In the genomic region with DNA sequence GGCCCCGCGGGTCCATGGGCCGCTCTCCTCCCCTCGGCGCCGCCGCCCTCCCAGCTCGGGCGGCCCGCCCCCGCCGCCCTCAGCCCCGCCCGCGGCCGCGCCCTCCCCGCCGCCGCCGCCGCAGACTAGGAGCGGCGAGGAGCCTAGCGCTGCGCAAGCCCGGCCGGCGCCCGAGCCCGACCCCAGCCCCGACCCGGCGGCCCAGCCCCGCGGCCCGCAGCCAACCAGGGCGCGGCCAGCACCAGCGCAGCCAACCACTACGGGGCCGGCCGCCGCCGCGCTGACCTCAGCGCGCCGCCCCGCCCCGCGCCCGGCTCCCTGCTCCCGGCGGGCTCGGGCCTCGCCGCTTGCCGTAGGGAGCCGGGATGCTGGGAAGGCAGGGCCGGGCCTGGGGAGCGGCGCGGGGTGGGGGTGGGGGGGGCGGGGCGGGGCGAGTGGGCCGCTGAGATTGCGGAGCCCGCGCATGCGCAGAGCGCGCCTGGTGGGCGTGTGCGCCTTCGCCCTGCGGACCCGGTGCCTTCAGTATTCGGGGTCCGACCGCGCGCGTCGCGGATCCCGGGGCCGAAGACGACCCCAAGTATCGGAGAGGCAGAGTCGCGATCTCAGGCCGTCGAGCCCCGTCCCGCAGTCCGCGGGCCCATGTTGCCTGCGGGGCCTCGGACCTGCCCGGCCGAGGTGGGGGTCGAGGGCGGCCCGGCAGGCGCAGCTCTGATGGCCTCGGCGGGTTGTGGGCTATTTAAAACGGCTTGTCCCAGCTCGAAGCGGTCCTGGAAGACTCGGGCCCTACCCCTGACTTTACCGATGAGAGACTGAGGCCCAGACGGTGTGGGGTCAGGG, we compare ENCODE assay signal across 1 cellular context.
TF ChIP-seq lines count a peak whose summit lies in the region.

A gene with protein sequence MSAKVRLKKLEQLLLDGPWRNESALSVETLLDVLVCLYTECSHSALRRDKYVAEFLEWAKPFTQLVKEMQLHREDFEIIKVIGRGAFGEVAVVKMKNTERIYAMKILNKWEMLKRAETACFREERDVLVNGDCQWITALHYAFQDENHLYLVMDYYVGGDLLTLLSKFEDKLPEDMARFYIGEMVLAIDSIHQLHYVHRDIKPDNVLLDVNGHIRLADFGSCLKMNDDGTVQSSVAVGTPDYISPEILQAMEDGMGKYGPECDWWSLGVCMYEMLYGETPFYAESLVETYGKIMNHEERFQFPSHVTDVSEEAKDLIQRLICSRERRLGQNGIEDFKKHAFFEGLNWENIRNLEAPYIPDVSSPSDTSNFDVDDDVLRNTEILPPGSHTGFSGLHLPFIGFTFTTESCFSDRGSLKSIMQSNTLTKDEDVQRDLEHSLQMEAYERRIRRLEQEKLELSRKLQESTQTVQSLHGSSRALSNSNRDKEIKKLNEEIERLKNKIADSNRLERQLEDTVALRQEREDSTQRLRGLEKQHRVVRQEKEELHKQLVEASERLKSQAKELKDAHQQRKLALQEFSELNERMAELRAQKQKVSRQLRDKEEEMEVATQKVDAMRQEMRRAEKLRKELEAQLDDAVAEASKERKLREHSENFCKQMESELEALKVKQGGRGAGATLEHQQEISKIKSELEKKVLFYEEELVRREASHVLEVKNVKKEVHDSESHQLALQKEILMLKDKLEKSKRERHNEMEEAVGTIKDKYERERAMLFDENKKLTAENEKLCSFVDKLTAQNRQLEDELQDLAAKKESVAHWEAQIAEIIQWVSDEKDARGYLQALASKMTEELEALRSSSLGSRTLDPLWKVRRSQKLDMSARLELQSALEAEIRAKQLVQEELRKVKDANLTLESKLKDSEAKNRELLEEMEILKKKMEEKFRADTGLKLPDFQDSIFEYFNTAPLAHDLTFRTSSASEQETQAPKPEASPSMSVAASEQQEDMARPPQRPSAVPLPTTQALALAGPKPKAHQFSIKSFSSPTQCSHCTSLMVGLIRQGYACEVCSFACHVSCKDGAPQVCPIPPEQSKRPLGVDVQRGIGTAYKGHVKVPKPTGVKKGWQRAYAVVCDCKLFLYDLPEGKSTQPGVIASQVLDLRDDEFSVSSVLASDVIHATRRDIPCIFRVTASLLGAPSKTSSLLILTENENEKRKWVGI (N-terminal part only) (minus strand): TSS at position 178 of the 837 bp plus-strand sequence. CDS start 376 bp downstream, outside the sequence.

TF ChIP-seq in HepG2, 621 proteins besides CTCF, POLR2A, EP300 and RAD21 (continued from another document and continues in another):
- 0 out of 2 replicates have a peak, but pooled peaks have one; percentile 36 for TF ChIP-seq KAT8 (CRISPR knock-in tag; IDR thresholded peaks at IDR 0.05)
- no peak for TF ChIP-seq CAMTA2 (CRISPR knock-in tag; IDR thresholded peaks at IDR 0.05; ENCODE audit: borderline replicate concordance)
- no peak for TF ChIP-seq FOXK2 (IDR thresholded peaks at IDR 0.05)
- TF ChIP-seq ISL2 (CRISPR knock-in tag; IDR thresholded peaks at IDR 0.05), result no peak
- TF ChIP-seq ZNF839 (CRISPR knock-in tag; IDR thresholded peaks at IDR 0.05; ENCODE audit: borderline replicate concordance), result 0 out of 2 replicates have a peak, but pooled peaks have one; percentile 53
- 0 out of 2 replicates have a peak, but pooled peaks have one; percentile 21 for TF ChIP-seq EEA1 (CRISPR knock-in tag; IDR thresholded peaks at IDR 0.05; ENCODE audit: borderline replicate concordance)
- TF ChIP-seq NFIC (IDR thresholded peaks at IDR 0.05; ENCODE audit: low read length), result no peak
- TF ChIP-seq, protein P1, sequence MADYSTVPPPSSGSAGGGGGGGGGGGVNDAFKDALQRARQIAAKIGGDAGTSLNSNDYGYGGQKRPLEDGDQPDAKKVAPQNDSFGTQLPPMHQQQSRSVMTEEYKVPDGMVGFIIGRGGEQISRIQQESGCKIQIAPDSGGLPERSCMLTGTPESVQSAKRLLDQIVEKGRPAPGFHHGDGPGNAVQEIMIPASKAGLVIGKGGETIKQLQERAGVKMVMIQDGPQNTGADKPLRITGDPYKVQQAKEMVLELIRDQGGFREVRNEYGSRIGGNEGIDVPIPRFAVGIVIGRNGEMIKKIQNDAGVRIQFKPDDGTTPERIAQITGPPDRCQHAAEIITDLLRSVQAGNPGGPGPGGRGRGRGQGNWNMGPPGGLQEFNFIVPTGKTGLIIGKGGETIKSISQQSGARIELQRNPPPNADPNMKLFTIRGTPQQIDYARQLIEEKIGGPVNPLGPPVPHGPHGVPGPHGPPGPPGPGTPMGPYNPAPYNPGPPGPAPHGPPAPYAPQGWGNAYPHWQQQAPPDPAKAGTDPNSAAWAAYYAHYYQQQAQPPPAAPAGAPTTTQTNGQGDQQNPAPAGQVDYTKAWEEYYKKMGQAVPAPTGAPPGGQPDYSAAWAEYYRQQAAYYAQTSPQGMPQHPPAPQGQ (CRISPR knock-in tag; IDR thresholded peaks at IDR 0.05; ENCODE audit: borderline replicate concordance), result no peak
- TF ChIP-seq SOX13 (IDR thresholded peaks at IDR 0.05), result no peak
- TF ChIP-seq SOX13 (CRISPR knock-in tag; conservative IDR thresholded peaks at IDR 0.05 in 1 of 2, IDR thresholded peaks at IDR 0.05 in 1 of 2), result no peak
- TF ChIP-seq MYC (CRISPR knock-in tag; IDR thresholded peaks at IDR 0.05; ENCODE audit: borderline replicate concordance), result peak; percentile 46; the same call in 1 of the 2 replicates
- TF ChIP-seq CCAR2 (optimal IDR thresholded peaks at IDR 0.05; ENCODE audit: low read depth, low read length), result no peak
- TF ChIP-seq, protein P2, sequence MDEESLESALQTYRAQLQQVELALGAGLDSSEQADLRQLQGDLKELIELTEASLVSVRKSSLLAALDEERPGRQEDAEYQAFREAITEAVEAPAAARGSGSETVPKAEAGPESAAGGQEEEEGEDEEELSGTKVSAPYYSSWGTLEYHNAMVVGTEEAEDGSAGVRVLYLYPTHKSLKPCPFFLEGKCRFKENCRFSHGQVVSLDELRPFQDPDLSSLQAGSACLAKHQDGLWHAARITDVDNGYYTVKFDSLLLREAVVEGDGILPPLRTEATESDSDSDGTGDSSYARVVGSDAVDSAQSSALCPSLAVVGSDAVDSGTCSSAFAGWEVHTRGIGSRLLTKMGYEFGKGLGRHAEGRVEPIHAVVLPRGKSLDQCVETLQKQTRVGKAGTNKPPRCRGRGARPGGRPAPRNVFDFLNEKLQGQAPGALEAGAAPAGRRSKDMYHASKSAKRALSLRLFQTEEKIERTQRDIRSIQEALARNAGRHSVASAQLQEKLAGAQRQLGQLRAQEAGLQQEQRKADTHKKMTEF (CRISPR knock-in tag; IDR thresholded peaks at IDR 0.05), result no peak; the same call in 1 of the 2 replicates
- TF ChIP-seq ZNF253 (CRISPR knock-in tag; IDR thresholded peaks at IDR 0.05; ENCODE audit: borderline replicate concordance), result no peak
- TF ChIP-seq, protein P3, sequence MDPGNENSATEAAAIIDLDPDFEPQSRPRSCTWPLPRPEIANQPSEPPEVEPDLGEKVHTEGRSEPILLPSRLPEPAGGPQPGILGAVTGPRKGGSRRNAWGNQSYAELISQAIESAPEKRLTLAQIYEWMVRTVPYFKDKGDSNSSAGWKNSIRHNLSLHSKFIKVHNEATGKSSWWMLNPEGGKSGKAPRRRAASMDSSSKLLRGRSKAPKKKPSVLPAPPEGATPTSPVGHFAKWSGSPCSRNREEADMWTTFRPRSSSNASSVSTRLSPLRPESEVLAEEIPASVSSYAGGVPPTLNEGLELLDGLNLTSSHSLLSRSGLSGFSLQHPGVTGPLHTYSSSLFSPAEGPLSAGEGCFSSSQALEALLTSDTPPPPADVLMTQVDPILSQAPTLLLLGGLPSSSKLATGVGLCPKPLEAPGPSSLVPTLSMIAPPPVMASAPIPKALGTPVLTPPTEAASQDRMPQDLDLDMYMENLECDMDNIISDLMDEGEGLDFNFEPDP (CRISPR knock-in tag; conservative IDR thresholded peaks at IDR 0.05), result 0 out of 2 replicates have a peak, but pooled peaks have one; percentile 58
- no peak for TF ChIP-seq PPARG (CRISPR knock-in tag; conservative IDR thresholded peaks at IDR 0.05)
- TF ChIP-seq ZNF768 (CRISPR knock-in tag; IDR thresholded peaks at IDR 0.05), result peak; percentile 28; the same call in 1 of the 2 replicates
- TF ChIP-seq ZNF264 (CRISPR knock-in tag; IDR thresholded peaks at IDR 0.05), result no peak
- TF ChIP-seq, protein P4, sequence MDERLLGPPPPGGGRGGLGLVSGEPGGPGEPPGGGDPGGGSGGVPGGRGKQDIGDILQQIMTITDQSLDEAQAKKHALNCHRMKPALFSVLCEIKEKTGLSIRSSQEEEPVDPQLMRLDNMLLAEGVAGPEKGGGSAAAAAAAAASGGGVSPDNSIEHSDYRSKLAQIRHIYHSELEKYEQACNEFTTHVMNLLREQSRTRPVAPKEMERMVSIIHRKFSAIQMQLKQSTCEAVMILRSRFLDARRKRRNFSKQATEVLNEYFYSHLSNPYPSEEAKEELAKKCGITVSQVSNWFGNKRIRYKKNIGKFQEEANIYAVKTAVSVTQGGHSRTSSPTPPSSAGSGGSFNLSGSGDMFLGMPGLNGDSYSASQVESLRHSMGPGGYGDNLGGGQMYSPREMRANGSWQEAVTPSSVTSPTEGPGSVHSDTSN (CRISPR knock-in tag; IDR thresholded peaks at IDR 0.05), result no peak
- no peak for TF ChIP-seq ZNF124 (CRISPR knock-in tag; IDR thresholded peaks at IDR 0.05)
- TF ChIP-seq, protein P5, sequence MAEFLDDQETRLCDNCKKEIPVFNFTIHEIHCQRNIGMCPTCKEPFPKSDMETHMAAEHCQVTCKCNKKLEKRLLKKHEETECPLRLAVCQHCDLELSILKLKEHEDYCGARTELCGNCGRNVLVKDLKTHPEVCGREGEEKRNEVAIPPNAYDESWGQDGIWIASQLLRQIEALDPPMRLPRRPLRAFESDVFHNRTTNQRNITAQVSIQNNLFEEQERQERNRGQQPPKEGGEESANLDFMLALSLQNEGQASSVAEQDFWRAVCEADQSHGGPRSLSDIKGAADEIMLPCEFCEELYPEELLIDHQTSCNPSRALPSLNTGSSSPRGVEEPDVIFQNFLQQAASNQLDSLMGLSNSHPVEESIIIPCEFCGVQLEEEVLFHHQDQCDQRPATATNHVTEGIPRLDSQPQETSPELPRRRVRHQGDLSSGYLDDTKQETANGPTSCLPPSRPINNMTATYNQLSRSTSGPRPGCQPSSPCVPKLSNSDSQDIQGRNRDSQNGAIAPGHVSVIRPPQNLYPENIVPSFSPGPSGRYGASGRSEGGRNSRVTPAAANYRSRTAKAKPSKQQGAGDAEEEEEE (CRISPR knock-in tag; IDR thresholded peaks at IDR 0.05; ENCODE audit: borderline replicate concordance), result no peak
- no peak for TF ChIP-seq ZKSCAN5 (CRISPR knock-in tag; IDR thresholded peaks at IDR 0.05)
- no peak for TF ChIP-seq DPF2 (CRISPR knock-in tag; IDR thresholded peaks at IDR 0.05; ENCODE audit: borderline replicate concordance, low read depth)
- no peak for TF ChIP-seq GATAD2A (CRISPR knock-in tag; IDR thresholded peaks at IDR 0.05)
- TF ChIP-seq NFATC3 (CRISPR knock-in tag; IDR thresholded peaks at IDR 0.05), result no peak
- peak; percentile 60; the same call in 1 of the 2 replicates for TF ChIP-seq ZNF33A (CRISPR knock-in tag; IDR thresholded peaks at IDR 0.05; ENCODE audit: borderline replicate concordance)
- no peak for TF ChIP-seq HOXA9 (CRISPR knock-in tag; IDR thresholded peaks at IDR 0.05; ENCODE audit: borderline replicate concordance)
- TF ChIP-seq PHF8 (CRISPR knock-in tag; IDR thresholded peaks at IDR 0.05), result peak; percentile 82
- TF ChIP-seq, protein P6, sequence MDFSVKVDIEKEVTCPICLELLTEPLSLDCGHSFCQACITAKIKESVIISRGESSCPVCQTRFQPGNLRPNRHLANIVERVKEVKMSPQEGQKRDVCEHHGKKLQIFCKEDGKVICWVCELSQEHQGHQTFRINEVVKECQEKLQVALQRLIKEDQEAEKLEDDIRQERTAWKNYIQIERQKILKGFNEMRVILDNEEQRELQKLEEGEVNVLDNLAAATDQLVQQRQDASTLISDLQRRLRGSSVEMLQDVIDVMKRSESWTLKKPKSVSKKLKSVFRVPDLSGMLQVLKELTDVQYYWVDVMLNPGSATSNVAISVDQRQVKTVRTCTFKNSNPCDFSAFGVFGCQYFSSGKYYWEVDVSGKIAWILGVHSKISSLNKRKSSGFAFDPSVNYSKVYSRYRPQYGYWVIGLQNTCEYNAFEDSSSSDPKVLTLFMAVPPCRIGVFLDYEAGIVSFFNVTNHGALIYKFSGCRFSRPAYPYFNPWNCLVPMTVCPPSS (IDR thresholded peaks at IDR 0.05), result no peak
- TF ChIP-seq TBX3 (IDR thresholded peaks at IDR 0.05; ENCODE audit: borderline replicate concordance), result no peak
- no peak for TF ChIP-seq IKZF4 (CRISPR knock-in tag; IDR thresholded peaks at IDR 0.05; ENCODE audit: borderline replicate concordance, low read depth, not compliant biosample characterization)
- TF ChIP-seq CC2D1A (CRISPR knock-in tag; IDR thresholded peaks at IDR 0.05), result no peak
- TF ChIP-seq, protein P7, sequence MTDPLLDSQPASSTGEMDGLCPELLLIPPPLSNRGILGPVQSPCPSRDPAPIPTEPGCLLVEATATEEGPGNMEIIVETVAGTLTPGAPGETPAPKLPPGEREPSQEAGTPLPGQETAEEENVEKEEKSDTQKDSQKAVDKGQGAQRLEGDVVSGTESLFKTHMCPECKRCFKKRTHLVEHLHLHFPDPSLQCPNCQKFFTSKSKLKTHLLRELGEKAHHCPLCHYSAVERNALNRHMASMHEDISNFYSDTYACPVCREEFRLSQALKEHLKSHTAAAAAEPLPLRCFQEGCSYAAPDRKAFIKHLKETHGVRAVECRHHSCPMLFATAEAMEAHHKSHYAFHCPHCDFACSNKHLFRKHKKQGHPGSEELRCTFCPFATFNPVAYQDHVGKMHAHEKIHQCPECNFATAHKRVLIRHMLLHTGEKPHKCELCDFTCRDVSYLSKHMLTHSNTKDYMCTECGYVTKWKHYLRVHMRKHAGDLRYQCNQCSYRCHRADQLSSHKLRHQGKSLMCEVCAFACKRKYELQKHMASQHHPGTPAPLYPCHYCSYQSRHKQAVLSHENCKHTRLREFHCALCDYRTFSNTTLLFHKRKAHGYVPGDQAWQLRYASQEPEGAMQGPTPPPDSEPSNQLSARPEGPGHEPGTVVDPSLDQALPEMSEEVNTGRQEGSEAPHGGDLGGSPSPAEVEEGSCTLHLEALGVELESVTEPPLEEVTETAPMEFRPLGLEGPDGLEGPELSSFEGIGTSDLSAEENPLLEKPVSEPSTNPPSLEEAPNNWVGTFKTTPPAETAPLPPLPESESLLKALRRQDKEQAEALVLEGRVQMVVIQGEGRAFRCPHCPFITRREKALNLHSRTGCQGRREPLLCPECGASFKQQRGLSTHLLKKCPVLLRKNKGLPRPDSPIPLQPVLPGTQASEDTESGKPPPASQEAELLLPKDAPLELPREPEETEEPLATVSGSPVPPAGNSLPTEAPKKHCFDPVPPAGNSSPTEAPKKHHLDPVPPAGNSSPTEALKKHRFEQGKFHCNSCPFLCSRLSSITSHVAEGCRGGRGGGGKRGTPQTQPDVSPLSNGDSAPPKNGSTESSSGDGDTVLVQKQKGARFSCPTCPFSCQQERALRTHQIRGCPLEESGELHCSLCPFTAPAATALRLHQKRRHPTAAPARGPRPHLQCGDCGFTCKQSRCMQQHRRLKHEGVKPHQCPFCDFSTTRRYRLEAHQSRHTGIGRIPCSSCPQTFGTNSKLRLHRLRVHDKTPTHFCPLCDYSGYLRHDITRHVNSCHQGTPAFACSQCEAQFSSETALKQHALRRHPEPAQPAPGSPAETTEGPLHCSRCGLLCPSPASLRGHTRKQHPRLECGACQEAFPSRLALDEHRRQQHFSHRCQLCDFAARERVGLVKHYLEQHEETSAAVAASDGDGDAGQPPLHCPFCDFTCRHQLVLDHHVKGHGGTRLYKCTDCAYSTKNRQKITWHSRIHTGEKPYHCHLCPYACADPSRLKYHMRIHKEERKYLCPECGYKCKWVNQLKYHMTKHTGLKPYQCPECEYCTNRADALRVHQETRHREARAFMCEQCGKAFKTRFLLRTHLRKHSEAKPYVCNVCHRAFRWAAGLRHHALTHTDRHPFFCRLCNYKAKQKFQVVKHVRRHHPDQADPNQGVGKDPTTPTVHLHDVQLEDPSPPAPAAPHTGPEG (CRISPR knock-in tag; IDR thresholded peaks at IDR 0.05), result no peak
